8 cellular contexts compared by ENCODE assay signal in the genomic region with DNA sequence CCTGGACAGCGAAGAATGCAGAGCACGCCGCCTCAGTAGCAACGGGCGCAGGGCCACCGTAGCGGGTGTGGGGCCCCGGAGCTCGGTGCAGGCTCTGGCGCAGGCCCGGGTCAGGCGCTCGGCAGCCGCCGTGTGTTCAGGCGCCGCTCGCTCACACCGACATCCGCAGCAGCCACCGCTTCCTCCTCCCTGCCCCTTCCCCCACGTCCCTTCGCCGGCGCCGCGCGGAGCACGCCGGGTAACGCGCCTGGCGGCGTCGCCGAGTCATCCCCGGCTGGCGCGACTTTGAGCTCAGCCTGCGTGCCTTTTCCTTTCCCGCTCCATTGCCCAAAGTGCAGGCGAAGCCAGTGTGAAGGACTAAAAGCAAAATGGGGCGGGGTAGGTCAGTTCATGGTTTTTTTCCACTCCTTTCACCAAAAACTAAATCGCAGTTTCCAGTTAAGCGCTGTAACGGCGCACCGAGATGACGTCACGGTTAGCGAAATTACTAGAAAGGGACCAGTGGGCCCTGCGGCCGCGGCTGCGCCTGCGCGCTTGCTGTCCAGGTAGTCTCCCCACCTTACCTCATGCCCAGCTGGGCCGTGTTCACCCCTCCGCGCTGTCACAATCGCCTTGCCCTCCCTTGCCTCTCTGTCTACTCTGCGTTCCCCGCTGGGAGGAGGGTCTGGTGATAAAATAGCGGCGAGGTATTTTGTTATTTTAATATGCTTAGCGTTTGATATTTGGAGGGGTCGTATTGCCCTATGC. TPM values are rescaled to one million over a fixed set of nuclear protein-coding genes. Genes with fewer than 3 reads are reported as not detected.
DNase-seq lines count a peak whose midpoint lies in the region; ATAC-seq lines count a peak whose summit lies in the region.

A gene (minus strand): TSS at position 191 of the 747 bp plus-strand sequence. CDS start 279 bp downstream, outside the sequence.

- no peaks in the 10 kb centered on the region for H3K27me3 ChIP-seq in HUES48 (ENCODE audit: control insufficient read depth, insufficient read depth, low read length)
- H3K27me3 ChIP-seq in NT2/D1 (ENCODE audit: insufficient read depth, insufficient read length), result no peaks in the 10 kb centered on the region
- H3K27me3 ChIP-seq in endocrine pancreas (ENCODE audit: control insufficient read depth, insufficient read depth, low read length), result no peaks in the 10 kb centered on the region
- H3K27me3 ChIP-seq in mesendoderm (ENCODE audit: insufficient read depth, low read length, poor library complexity), result no peaks in the 10 kb centered on the region

- H3K4me1 ChIP-seq in HUES48 (ENCODE audit: control insufficient read depth, insufficient read depth, low read length) (peaks cover 10% of the 10 kb centered on the region), NT2/D1 (ENCODE audit: insufficient read depth, insufficient read length) (no peaks in the 10 kb centered on the region), endocrine pancreas (ENCODE audit: control insufficient read depth, insufficient read depth, low read length) (peaks cover 9% of the 10 kb centered on the region), mesendoderm (ENCODE audit: control insufficient read depth, low read depth, low read length) (no peaks in the 10 kb centered on the region)

- H3K9me3 Mint-ChIP-seq in activated CD8-positive, alpha-beta memory T cell treated with anti-CD3 and anti-CD28 coated beads, Interleukin-2, amount 10 ng/mL, durations not matched to agents 7 days and 5 days (ENCODE audit: low read depth), result no peaks in the 10 kb centered on the region

- no peaks in the 10 kb centered on the region for H3K27me3 Mint-ChIP-seq in activated CD8-positive, alpha-beta memory T cell treated with anti-CD3 and anti-CD28 coated beads, Interleukin-2, amount 10 ng/mL, durations not matched to agents 7 days and 5 days

- no CpG with 5 or more reads among the region's 67 CpGs for WGBS in mesendoderm (ENCODE audit: extremely low coverage, insufficient coverage, low lambda C conversion rate)

- H2AK5ac ChIP-seq in mesendoderm (ENCODE audit: low read length), result no peak within 1 kb of the TSS

- peak within 1 kb of the TSS; percentile 86 for H3K4me3 Mint-ChIP-seq in activated CD8-positive, alpha-beta memory T cell treated with anti-CD3 and anti-CD28 coated beads, Interleukin-2, amount 10 ng/mL, durations not matched to agents 7 days and 5 days

- H3K4me3 ChIP-seq in HUES48 (ENCODE audit: low read depth, low read length) (peak within 1 kb of the TSS; percentile 96), NT2/D1 (ENCODE audit: insufficient read length, low read depth) (peak within 1 kb of the TSS; percentile 98), endocrine pancreas (ENCODE audit: control insufficient read depth, insufficient read depth, low read length) (peak within 1 kb of the TSS; percentile 100), mesendoderm (ENCODE audit: low read length) (peak within 1 kb of the TSS; percentile 95)

- H2BK5ac ChIP-seq in mesendoderm (ENCODE audit: low read length), result peak within 1 kb of the TSS; percentile 95

- peak within 1 kb of the TSS; percentile 100 for H3K56ac ChIP-seq in mesendoderm (ENCODE audit: low read length)

- peaks cover 44% of the 10 kb centered on the region for H3K79me2 ChIP-seq in mesendoderm (ENCODE audit: control insufficient read depth, insufficient read depth, low read length)

- ATAC-seq in GM21423 (IDR thresholded peaks at IDR 0.05; ENCODE audit: unreplicated experiment), result peak; percentile 73
- peak; percentile 82 for ATAC-seq in activated CD8-positive, alpha-beta memory T cell treated with anti-CD3 and anti-CD28 coated beads, Interleukin-2, amount 10 ng/mL, durations not matched to agents 7 days and 5 days

- peaks cover 26% of the 10 kb centered on the region for H3K36me3 Mint-ChIP-seq in activated CD8-positive, alpha-beta memory T cell treated with anti-CD3 and anti-CD28 coated beads, Interleukin-2, amount 10 ng/mL, durations not matched to agents 7 days and 5 days

- peak within 1 kb of the TSS; percentile 80 for H3K23ac ChIP-seq in mesendoderm (ENCODE audit: low read length)

- H3K79me1 ChIP-seq in mesendoderm (ENCODE audit: low read length), result no peaks in the 10 kb centered on the region

- in situ Hi-C loops in Caki2 (cut with HindIII; ENCODE audit: low pct_unique_long_range_greater_than_20kb, low sequenced_read_pairs), result no loop called here

- H3K9ac ChIP-seq in HUES48 (ENCODE audit: low read depth, low read length) (peak within 1 kb of the TSS; percentile 100), NT2/D1 (ENCODE audit: insufficient read length, low read depth) (peak within 1 kb of the TSS; percentile 99), endocrine pancreas (ENCODE audit: control insufficient read depth, insufficient read depth, low read length) (peak within 1 kb of the TSS; percentile 95), mesendoderm (ENCODE audit: low read length) (peak within 1 kb of the TSS; percentile 99)

- no peak within 1 kb of the TSS for H4K8ac ChIP-seq in mesendoderm (ENCODE audit: low read depth, low read length)

- H3K4me2 ChIP-seq in mesendoderm (ENCODE audit: low read length), result peak within 1 kb of the TSS; percentile 84

- H3K36me3 ChIP-seq in HUES48 (ENCODE audit: control insufficient read depth, insufficient read depth, low read length) (no peaks in the 10 kb centered on the region), NT2/D1 (ENCODE audit: insufficient read depth, insufficient read length, low read length) (peaks cover 17% of the 10 kb centered on the region), endocrine pancreas (ENCODE audit: control insufficient read depth, insufficient read depth, low read length) (no peaks in the 10 kb centered on the region), mesendoderm (ENCODE audit: control insufficient read depth, insufficient read depth, low read length) (no peaks in the 10 kb centered on the region)

- H3K4me1 Mint-ChIP-seq in activated CD8-positive, alpha-beta memory T cell treated with anti-CD3 and anti-CD28 coated beads, Interleukin-2, amount 10 ng/mL, durations not matched to agents 7 days and 5 days, result peaks cover 42% of the 10 kb centered on the region

- DNase-seq in Caki2 (ENCODE audit: low read depth) (peak; percentile 91), NT2/D1 (ENCODE audit: low read depth, low spot score) (peak; percentile 86), mesendoderm (peak; percentile 96)
- peak; percentile 94 for DNase-seq in activated CD8-positive, alpha-beta memory T cell treated with anti-CD3 and anti-CD28 coated beads, Interleukin-2, amount 10 ng/mL, durations not matched to agents 7 days and 5 days
- peak; percentile 86 for DNase-seq in stimulated activated CD8-positive, alpha-beta memory T cell treated with anti-CD3 and anti-CD28 coated beads, Interleukin-12 subunit alpha, Interleukin-12 subunit beta, amount 100 ng/mL, for 4 hours (ENCODE audit: low read depth)

- H3K18ac ChIP-seq in mesendoderm (ENCODE audit: low read length), result peak within 1 kb of the TSS; percentile 77

- no peaks in the 10 kb centered on the region for H3K9me3 ChIP-seq in HUES48 (ENCODE audit: control insufficient read depth, insufficient read depth, low read length)
- H3K9me3 ChIP-seq in NT2/D1 (ENCODE audit: insufficient read depth, low read length), result no peaks in the 10 kb centered on the region
- H3K9me3 ChIP-seq in endocrine pancreas (ENCODE audit: control insufficient read depth, low read length), result no peaks in the 10 kb centered on the region

- peak within 1 kb of the TSS; percentile 90 for H3K4ac ChIP-seq in mesendoderm (ENCODE audit: low read depth, low read length)

- peak within 1 kb of the TSS; percentile 100 for H3K27ac ChIP-seq in HUES48 (ENCODE audit: low read depth, low read length)
- peak within 1 kb of the TSS; percentile 97 for H3K27ac ChIP-seq in mesendoderm (ENCODE audit: low read depth, low read length)

- H2BK15ac ChIP-seq in mesendoderm (replicated peaks; ENCODE audit: low read depth), result no peak within 1 kb of the TSS

- H2BK120ac ChIP-seq in mesendoderm (ENCODE audit: low read depth, low read length), result peak within 1 kb of the TSS; percentile 46

- peak within 1 kb of the TSS; percentile 99 for H3K27ac Mint-ChIP-seq in activated CD8-positive, alpha-beta memory T cell treated with anti-CD3 and anti-CD28 coated beads, Interleukin-2, amount 10 ng/mL, durations not matched to agents 7 days and 5 days

- peak within 1 kb of the TSS; percentile 88 for H4K5ac ChIP-seq in mesendoderm (ENCODE audit: low read length)

- CTCF ChIA-PET in activated CD8-positive, alpha-beta memory T cell treated with anti-CD3 and anti-CD28 coated beads, Interleukin-2, amount 10 ng/mL, durations not matched to agents 7 days and 5 days (lab: Charles Lee), result interaction anchor here (0.8 to 2.2 kb wide), 6 partner anchors 12 to 266 kb away, joined by 3 to 11 read pairs (median 4); a partner anchor contains a TSS

RNA-seq across cellular contexts. Expression of the gene that starts here (rescaled TPM):
- total RNA-seq in Caki2 (2014; rRNA removed; shearing (Covaris generic); ENCODE audit: low replicate concordance), result 54.8 and 75.0 TPM in 2 replicates
- total RNA-seq in activated CD8-positive, alpha-beta memory T cell treated with anti-CD3 and anti-CD28 coated beads, Interleukin-2, amount 10 ng/mL, durations not matched to agents 7 days and 5 days, result 10 to 100 TPM; 90.3 to 100.0 TPM
- 92.4 TPM for polyA plus RNA-seq in mesendoderm (2013, experiment 1 of 2)
- polyA plus RNA-seq in mesendoderm (2013, experiment 2 of 2), result 94.3 TPM

Comparison
In these comparisons a context has a peak if more than half of its experiments do, and no peak if none do; other contexts are left out.
1. Peak in every context shown above with its lines: DNase-seq, ATAC-seq, H3K4me3 ChIP-seq and H3K27ac ChIP-seq.